In the genomic region with DNA sequence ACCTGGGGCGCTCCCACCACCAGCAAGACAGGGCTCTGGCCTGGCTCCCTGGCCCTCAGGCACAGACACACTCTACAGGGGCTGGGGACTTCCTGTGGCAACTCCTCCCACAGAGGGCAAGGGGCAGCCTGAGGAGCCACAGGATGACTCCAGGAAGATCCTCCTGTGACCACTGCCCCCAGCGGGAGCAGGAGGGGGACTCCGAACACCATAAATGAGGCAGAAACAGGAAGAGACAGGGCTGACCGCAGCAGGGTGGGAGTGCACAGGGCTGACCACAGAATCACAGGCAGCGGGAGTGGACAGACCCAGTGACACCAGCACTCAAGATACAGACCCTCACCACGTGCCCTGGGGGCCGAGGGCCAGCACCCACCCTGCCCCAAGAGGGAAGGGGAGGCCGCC, we compare ENCODE assay signal across 1 cellular context.
TF ChIP-seq lines count a peak whose summit lies in the region.

No MANE protein-coding gene starts in this region.

TF ChIP-seq in GM23338, 12 proteins besides CTCF, POLR2A, EP300 and RAD21 (continued from another document):
- TF ChIP-seq, protein P1, sequence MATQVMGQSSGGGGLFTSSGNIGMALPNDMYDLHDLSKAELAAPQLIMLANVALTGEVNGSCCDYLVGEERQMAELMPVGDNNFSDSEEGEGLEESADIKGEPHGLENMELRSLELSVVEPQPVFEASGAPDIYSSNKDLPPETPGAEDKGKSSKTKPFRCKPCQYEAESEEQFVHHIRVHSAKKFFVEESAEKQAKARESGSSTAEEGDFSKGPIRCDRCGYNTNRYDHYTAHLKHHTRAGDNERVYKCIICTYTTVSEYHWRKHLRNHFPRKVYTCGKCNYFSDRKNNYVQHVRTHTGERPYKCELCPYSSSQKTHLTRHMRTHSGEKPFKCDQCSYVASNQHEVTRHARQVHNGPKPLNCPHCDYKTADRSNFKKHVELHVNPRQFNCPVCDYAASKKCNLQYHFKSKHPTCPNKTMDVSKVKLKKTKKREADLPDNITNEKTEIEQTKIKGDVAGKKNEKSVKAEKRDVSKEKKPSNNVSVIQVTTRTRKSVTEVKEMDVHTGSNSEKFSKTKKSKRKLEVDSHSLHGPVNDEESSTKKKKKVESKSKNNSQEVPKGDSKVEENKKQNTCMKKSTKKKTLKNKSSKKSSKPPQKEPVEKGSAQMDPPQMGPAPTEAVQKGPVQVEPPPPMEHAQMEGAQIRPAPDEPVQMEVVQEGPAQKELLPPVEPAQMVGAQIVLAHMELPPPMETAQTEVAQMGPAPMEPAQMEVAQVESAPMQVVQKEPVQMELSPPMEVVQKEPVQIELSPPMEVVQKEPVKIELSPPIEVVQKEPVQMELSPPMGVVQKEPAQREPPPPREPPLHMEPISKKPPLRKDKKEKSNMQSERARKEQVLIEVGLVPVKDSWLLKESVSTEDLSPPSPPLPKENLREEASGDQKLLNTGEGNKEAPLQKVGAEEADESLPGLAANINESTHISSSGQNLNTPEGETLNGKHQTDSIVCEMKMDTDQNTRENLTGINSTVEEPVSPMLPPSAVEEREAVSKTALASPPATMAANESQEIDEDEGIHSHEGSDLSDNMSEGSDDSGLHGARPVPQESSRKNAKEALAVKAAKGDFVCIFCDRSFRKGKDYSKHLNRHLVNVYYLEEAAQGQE (IDR thresholded peaks at IDR 0.05; ENCODE audit: unreplicated experiment) = no peak
